Comparison of ENCODE assay signal across 8 cellular contexts in the genomic region with DNA sequence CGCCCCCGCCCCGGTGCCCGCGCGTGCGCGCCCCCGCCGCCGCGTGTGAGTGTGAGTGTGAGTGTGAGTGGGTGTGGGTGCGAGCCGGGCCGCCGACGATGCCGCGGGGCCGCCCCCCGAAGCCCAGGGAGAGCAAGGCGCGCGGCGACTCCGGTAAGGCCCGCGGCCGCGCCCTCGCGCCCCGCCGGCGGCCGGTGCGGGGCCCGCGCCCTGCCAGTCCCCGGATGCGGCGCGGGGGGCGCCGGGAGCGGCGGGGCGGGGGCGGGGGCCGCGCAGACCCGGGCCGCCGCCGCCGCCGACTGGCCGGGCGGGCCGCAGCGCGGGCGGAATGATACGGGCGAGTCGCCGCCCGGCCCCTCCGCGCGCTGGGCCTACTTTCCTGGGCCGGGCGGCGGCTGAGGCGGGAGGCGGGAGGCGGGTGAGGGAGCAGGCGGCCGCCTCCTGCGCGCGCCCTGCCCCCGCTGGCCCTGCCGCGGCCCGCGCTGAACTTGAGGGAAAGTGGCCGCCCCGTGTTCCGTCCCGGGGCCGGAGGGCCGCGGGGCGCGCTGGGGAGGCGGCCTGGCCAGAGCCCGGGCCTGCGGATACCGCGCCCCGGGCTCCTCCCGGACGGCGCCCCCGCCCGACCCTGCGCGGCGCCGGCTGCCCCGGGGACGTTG. TPM values are rescaled to one million over a fixed set of nuclear protein-coding genes. Genes with fewer than 3 reads are reported as not detected.
DNase-seq lines count a peak whose midpoint lies in the region; ATAC-seq and TF ChIP-seq lines count a peak whose summit lies in the region.

A gene (plus strand): TSS at position 48 of the 656 bp plus-strand sequence. CDS start 51 bp downstream, at position 99.

- H3K27me3 ChIP-seq in HL-60 (ENCODE audit: insufficient read depth, poor library complexity, severe bottlenecking) (no peaks in the 10 kb centered on the region), foreskin keratinocyte (no peaks in the 10 kb centered on the region), neuron (ENCODE audit: insufficient read depth, low read length) (no peaks in the 10 kb centered on the region), subcutaneous abdominal adipose tissue (ENCODE audit: control insufficient read depth in 5 of 5, insufficient read depth in 4 of 5, low read length in 5 of 5) (no peaks in the 10 kb centered on the region)

- peaks cover 31% of the 10 kb centered on the region for H3K4me1 Mint-ChIP-seq in Calu3 (ENCODE audit: low read depth, unreplicated experiment)

- no peaks in the 10 kb centered on the region for H3K27me3 Mint-ChIP-seq in Calu3 (ENCODE audit: unreplicated experiment)

- ATAC-seq in GM19467 (IDR thresholded peaks at IDR 0.05; ENCODE audit: unreplicated experiment), result peak; percentile 42
- peak; percentile 55 for ATAC-seq in foreskin keratinocyte

- peak within 1 kb of the TSS; percentile 92 to 99 (median 97) for H3K9ac ChIP-seq in subcutaneous abdominal adipose tissue (ENCODE audit: low read length in 5 of 5)

- peaks cover 44% of the 10 kb centered on the region for H3K36me3 Mint-ChIP-seq in Calu3 (ENCODE audit: insufficient read depth, unreplicated experiment)

- H3K4me3 Mint-ChIP-seq in Calu3 (ENCODE audit: low read depth, unreplicated experiment), result peak within 1 kb of the TSS; percentile 82

- DNase-seq in Calu3 (peak; percentile 78), HL-60 (ENCODE audit: low read depth in 1 of 2, low spot score in 1 of 2) (peak; percentile 73 to 78), RKO (ENCODE audit: low spot score) (peak; percentile 73), foreskin keratinocyte (no peak)
- peak; percentile 49 for DNase-seq in activated gamma-delta T cell treated with anti-CD3 and anti-CD28 coated beads, Interleukin-2, amount 50 U/mL, for 16 hours (ENCODE audit: low read depth)

- TF ChIP-seq CTCF in Calu3 (IDR thresholded peaks at IDR 0.05; ENCODE audit: unreplicated experiment) (no peak), HL-60 (IDR thresholded peaks at IDR 0.05; ENCODE audit: insufficient read depth, low read length) (no peak), foreskin keratinocyte (conservative IDR thresholded peaks at IDR 0.05) (no peak)

- H3K4me3 ChIP-seq in HL-60 (replicated peaks; ENCODE audit: insufficient read depth, low read length), result peak within 1 kb of the TSS; percentile 77
- peak within 1 kb of the TSS; percentile 84 for H3K4me3 ChIP-seq in neuron (ENCODE audit: low read length)
- peak within 1 kb of the TSS; percentile 97 to 98 (median 98) for H3K4me3 ChIP-seq in subcutaneous abdominal adipose tissue (ENCODE audit: low read depth in 1 of 5, low read length in 5 of 5)

- intact Hi-C loops in Calu3 (cut with micrococcal nuclease; ENCODE audit: unreplicated experiment), result no loop called here

- H3K36me3 ChIP-seq in neuron (ENCODE audit: insufficient read depth, low read length) (no peaks in the 10 kb centered on the region), subcutaneous abdominal adipose tissue (ENCODE audit: control insufficient read depth in 5 of 5, insufficient read depth in 5 of 5, low read length in 5 of 5) (no peaks in the 10 kb centered on the region)

- BruUV-seq in Calu3 (replicated peaks; lab: Mats Ljungman, UMichigan), result no TSS peak

- no peaks in the 10 kb centered on the region for H3K9me3 Mint-ChIP-seq in Calu3 (ENCODE audit: low read depth, unreplicated experiment)

- H3K27ac ChIP-seq in HL-60 (replicated peaks), result peak within 1 kb of the TSS; percentile 88
- peak within 1 kb of the TSS; percentile 95 for H3K27ac ChIP-seq in foreskin keratinocyte
- peak within 1 kb of the TSS; percentile 91 for H3K27ac ChIP-seq in subcutaneous abdominal adipose tissue (ENCODE audit: low read depth, low read length)

- H3K27ac Mint-ChIP-seq in Calu3 (ENCODE audit: unreplicated experiment), result peak within 1 kb of the TSS; percentile 84

- no peaks in the 10 kb centered on the region for H3K9me3 ChIP-seq in neuron (ENCODE audit: low read length)
- H3K9me3 ChIP-seq in subcutaneous abdominal adipose tissue (ENCODE audit: control insufficient read depth in 5 of 5, low read length in 5 of 5), result no peaks in the 10 kb centered on the region

- H2AFZ ChIP-seq in neuron (ENCODE audit: low read depth, low read length), result peak within 1 kb of the TSS; percentile 75

- H3K4me1 ChIP-seq in foreskin keratinocyte (peaks cover 12% of the 10 kb centered on the region), neuron (ENCODE audit: insufficient read depth, low read length) (peaks cover 16% of the 10 kb centered on the region), subcutaneous abdominal adipose tissue (ENCODE audit: control insufficient read depth in 5 of 5, insufficient read depth in 5 of 5, low read length in 5 of 5) (peaks cover 5 to 32% (median 25%) of the 10 kb centered on the region in 5 donors)

- CTCF ChIA-PET in Calu3 (lab: Charles Lee), result no interaction called here

RNA-seq across cellular contexts. Expression of the gene that starts here (rescaled TPM):
- total RNA-seq in Calu3 (2022), result 19.3 and 22.2 TPM in 2 replicates
- total RNA-seq in foreskin keratinocyte, result 6.7 and 8.9 TPM in 2 replicates
- polyA plus RNA-seq in foreskin keratinocyte, result 0.64 and 0.81 TPM in 2 replicates

Comparison
In these comparisons a context has a peak if more than half of its experiments do, and no peak if none do; other contexts are left out.
1. DNase-seq: peak in Calu3 (single experiment), HL-60 (2 of 2), RKO (single experiment) and activated gamma-delta T cell treated with anti-CD3 and anti-CD28 coated beads, Interleukin-2, amount 50 U/mL, for 16 hours (single experiment); none in foreskin keratinocyte (0 of 2).
2. Peak in every context shown above with its lines, with median percentiles within 50 percentile points of each other: H3K27ac ChIP-seq and H3K4me3 ChIP-seq.